10 cellular contexts compared by ENCODE assay signal in genomic region chr5:35854248-35854647, GRCh38. TPM values are rescaled to one million over a fixed set of nuclear protein-coding genes. Genes with fewer than 3 reads are reported as not detected.
DNase-seq lines count a peak whose midpoint lies in the region; ATAC-seq and TF ChIP-seq lines count a peak whose summit lies in the region.
"Had no signal": no experiment of that assay in that cellular context is flagged by ENCODE, and none has a peak within 500 bp of the region (broad histone marks: within the 10 kb centered on the region; RNA-seq: fewer than 3 reads in every experiment).

No MANE protein-coding gene starts in this region.

- no peaks in the 10 kb centered on the region for H3K27me3 Mint-ChIP-seq in T-cell
- H3K27me3 Mint-ChIP-seq in immature natural killer cell (ENCODE audit: low read depth in 3 of 3), result peaks cover 0 to 3% (median 0%) of the 10 kb centered on the region in 3 donors
- H3K27me3 Mint-ChIP-seq in stimulated activated naive B cell treated with anti-CD40 and anti-IgM and Interleukin-4, amounts not matched to agents 10 μg/mL and 1 μg/mL and 100 μg/mL, for 72 hours, result no peaks in the 10 kb centered on the region

- H4K20me1 ChIP-seq in hepatocyte (ENCODE audit: insufficient read depth, poor library complexity, severe bottlenecking), result no peaks in the 10 kb centered on the region
- H4K20me1 ChIP-seq in GM23248 (ENCODE audit: insufficient read depth), result no peaks in the 10 kb centered on the region

- H3K36me3 ChIP-seq in sigmoid colon, result no peaks in the 10 kb centered on the region
- H3K36me3 ChIP-seq in hepatocyte (replicated peaks; ENCODE audit: insufficient read depth, low read depth), result no peaks in the 10 kb centered on the region
- H3K36me3 ChIP-seq in GM23248 (ENCODE audit: low read depth), result no peaks in the 10 kb centered on the region
- H3K36me3 ChIP-seq: ascending aorta had no signal

- WGBS in sigmoid colon, 2 donors, result 53 to 87% methylated on average over 1 of the region's 1 CpG
- 91% methylated on average over 1 of the region's 1 CpG for WGBS in hepatocyte (ENCODE audit: low lambda C conversion rate, missing lambda C conversion rate)
- WGBS in GM23248 (ENCODE audit: low coverage in 1 of 2, low lambda C conversion rate in 2 of 2, missing lambda C conversion rate in 2 of 2), 2 experiments, result 91 to 100% methylated on average over 1 of the region's 1 CpG

- peak in 33 of 34 experiments; percentile 55 to 94 (median 78) for DNase-seq in T-cell
- DNase-seq in activated T-cell treated with anti-CD3 and anti-CD28 coated beads for 24 hours (ENCODE audit: low read depth), result peak; percentile 64
- peak; percentile 57 to 66 (median 65) for DNase-seq in immature natural killer cell
- DNase-seq in stimulated activated naive B cell treated with anti-CD40 and anti-IgM and Interleukin-4, amounts not matched to agents 10 μg/mL and 1 μg/mL and 100 μg/mL, for 72 hours, result no peak
- DNase-seq in sigmoid colon, result no peak
- no peak for DNase-seq in hepatocyte (ENCODE audit: low spot score)
- no peak for DNase-seq in GM23248

- peaks cover 25% of the 10 kb centered on the region for H3K36me3 Mint-ChIP-seq in T-cell
- H3K36me3 Mint-ChIP-seq in immature natural killer cell, result no peaks in the 10 kb centered on the region
- no peaks in the 10 kb centered on the region for H3K36me3 Mint-ChIP-seq in stimulated activated naive B cell treated with anti-CD40 and anti-IgM and Interleukin-4, amounts not matched to agents 10 μg/mL and 1 μg/mL and 100 μg/mL, for 72 hours

- H3K9me2 ChIP-seq in hepatocyte (replicated peaks; ENCODE audit: insufficient read depth) (no peaks in the 10 kb centered on the region), GM23248 (ENCODE audit: insufficient read depth) (no peaks in the 10 kb centered on the region)

- H3K4me3 Mint-ChIP-seq in T-cell (peak overlapping the region; percentile 92 to 94 (median 92)), immature natural killer cell (peak overlapping the region; percentile 12 to 63 (median 46))
- peak overlapping the region; percentile 55 to 60 for H3K4me3 Mint-ChIP-seq in stimulated activated naive B cell treated with anti-CD40 and anti-IgM and Interleukin-4, amounts not matched to agents 10 μg/mL and 1 μg/mL and 100 μg/mL, for 72 hours

- H3F3A ChIP-seq in GM23248 (ENCODE audit: insufficient read depth), result peaks cover 44% of the 10 kb centered on the region

- in situ Hi-C loops in GM23248 (cut with MboI), result no loop called here

- TF ChIP-seq POLR2A in sigmoid colon (IDR thresholded peaks at IDR 0.05), result no peak

- no peak overlapping the region for H3K9ac ChIP-seq in GM23248

- TF ChIP-seq EP300 in sigmoid colon (IDR thresholded peaks at IDR 0.05), result no peak

- TF ChIP-seq CTCF in sigmoid colon (IDR thresholded peaks at IDR 0.05) (no peak), hepatocyte (IDR thresholded peaks at IDR 0.05; ENCODE audit: poor library complexity) (no peak)

- H3K9me3 ChIP-seq in sigmoid colon (no peaks in the 10 kb centered on the region), hepatocyte (ENCODE audit: low read depth) (no peaks in the 10 kb centered on the region), GM23248 (ENCODE audit: low read depth) (no peaks in the 10 kb centered on the region)
- H3K9me3 ChIP-seq: ascending aorta had no signal

- CTCF ChIA-PET in T-cell (lab: Charles Lee), result interaction anchor here (0.6 to 6.9 kb wide), 20 partner anchors 10 to 925 kb away, joined by 3 to 58 read pairs (median 4); partner anchors contain the start of gene DNAJC21 (in 1 of the 2)

- POLR2A ChIA-PET in T-cell (lab: Charles Lee), result interaction anchor here (0.5 to 14.5 kb wide), 39 partner anchors 9 to 204 kb away, joined by 3 to 178 read pairs (median 5); no protein-coding TSS in a partner anchor

- H3K27ac ChIP-seq in sigmoid colon (no peak overlapping the region), hepatocyte (no peak overlapping the region), GM23248 (no peak overlapping the region)
- H3K27ac ChIP-seq: ascending aorta had no signal

- intact Hi-C loops in sigmoid colon (cut with DNase I), result no loop called here

- H3K4me1 Mint-ChIP-seq in T-cell (peaks cover 67 to 79% (median 73%) of the 10 kb centered on the region in 3 donors), immature natural killer cell (peaks cover 29 to 50% of the 10 kb centered on the region in 2 donors)
- H3K4me1 Mint-ChIP-seq in stimulated activated naive B cell treated with anti-CD40 and anti-IgM and Interleukin-4, amounts not matched to agents 10 μg/mL and 1 μg/mL and 100 μg/mL, for 72 hours, result peaks cover 22 to 75% of the 10 kb centered on the region in 2 donors

- H3K9me3 Mint-ChIP-seq in T-cell (no peaks in the 10 kb centered on the region), immature natural killer cell (peaks cover 0 to under 1% (median 0%) of the 10 kb centered on the region in 6 donors)
- H3K9me3 Mint-ChIP-seq in stimulated activated naive B cell treated with anti-CD40 and anti-IgM and Interleukin-4, amounts not matched to agents 10 μg/mL and 1 μg/mL and 100 μg/mL, for 72 hours, result peaks cover 0 to 3% of the 10 kb centered on the region in 2 donors

- peak; percentile 71 to 80 (median 74) for ATAC-seq in T-cell (replicated peaks in 1 of 4)
- peak; percentile 17 to 35 for ATAC-seq in stimulated activated naive B cell treated with anti-CD40 and anti-IgM and Interleukin-4, amounts not matched to agents 10 μg/mL and 1 μg/mL and 100 μg/mL, for 72 hours (replicated peaks)
- ATAC-seq: Panc1 had no signal

- H2AFZ ChIP-seq in hepatocyte (no peak overlapping the region), GM23248 (no peak overlapping the region)

- H3K4me2 ChIP-seq in hepatocyte, result no peak overlapping the region
- no peak overlapping the region for H3K4me2 ChIP-seq in GM23248 (ENCODE audit: unreplicated experiment)

- H3K27ac Mint-ChIP-seq in T-cell (peak overlapping the region; percentile 99 to 100), immature natural killer cell (peak overlapping the region; percentile 70 to 94 (median 86))
- H3K27ac Mint-ChIP-seq in stimulated activated naive B cell treated with anti-CD40 and anti-IgM and Interleukin-4, amounts not matched to agents 10 μg/mL and 1 μg/mL and 100 μg/mL, for 72 hours, result peak overlapping the region; percentile 83

- H3K4me1 ChIP-seq in sigmoid colon (peaks cover 0 to 5% (median 0%) of the 10 kb centered on the region in 4 donors), hepatocyte (ENCODE audit: insufficient read depth) (no peaks in the 10 kb centered on the region), GM23248 (ENCODE audit: insufficient read depth) (peaks cover 53% of the 10 kb centered on the region)
- H3K4me1 ChIP-seq: ascending aorta had no signal

- H3K27me3 ChIP-seq in sigmoid colon, result no peaks in the 10 kb centered on the region
- H3K27me3 ChIP-seq in hepatocyte, result no peaks in the 10 kb centered on the region
- no peaks in the 10 kb centered on the region for H3K27me3 ChIP-seq in GM23248 (replicated peaks; ENCODE audit: insufficient read depth)
- H3K27me3 ChIP-seq: ascending aorta had no signal

- H3K79me2 ChIP-seq in hepatocyte (no peaks in the 10 kb centered on the region), GM23248 (ENCODE audit: insufficient read depth) (no peaks in the 10 kb centered on the region)

- H3K4me3 ChIP-seq in sigmoid colon (no peak overlapping the region), hepatocyte (no peak overlapping the region), GM23248 (no peak overlapping the region)
- H3K4me3 ChIP-seq: ascending aorta had no signal

RNA-seq across cellular contexts. Expression of gene IL7R, which starts 2.4 kb away (rescaled TPM):
- total RNA-seq in T-cell (1,000 to 10,000 TPM in 1 of 5 donors, 100 to 1,000 TPM in 4; 691 to 1,106 (median 924) TPM), sigmoid colon (1 to 10 TPM; 2.1 to 4.7 (median 3.9) TPM), hepatocyte (0.40 and 1.1 TPM in 2 replicates)
- polyA plus RNA-seq in immature natural killer cell (10 to 100 TPM; 36.8 to 70.9 (median 65.6) TPM), sigmoid colon (10 to 100 TPM in 1 of 3 donors, 1 to 10 TPM in 2; 1.4 to 65.8 (median 1.8) TPM), hepatocyte (0.13 and 0.47 TPM in 2 replicates), GM23248 (2016; fragmentation: Nextera tagmentation; extraction: Ambion mirVana) (10.9 and 13.9 TPM in 2 replicates)
- 12.6 and 16.9 TPM in 2 replicates for total RNA-seq in GM23248 (2014; rRNA removed; shearing (Covaris generic))
- total RNA-seq: G401 had no signal

Comparison
In these comparisons a context has a peak if more than half of its experiments do, and no peak if none do; other contexts are left out.
1. DNase-seq: peak in T-cell (33 of 34), activated T-cell treated with anti-CD3 and anti-CD28 coated beads for 24 hours (single experiment) and immature natural killer cell (3 of 3); none in stimulated activated naive B cell treated with anti-CD40 and anti-IgM and Interleukin-4, amounts not matched to agents 10 μg/mL and 1 μg/mL and 100 μg/mL, for 72 hours (single experiment), sigmoid colon (single experiment), hepatocyte (single experiment) and GM23248 (single experiment).
2. RNA of gene IL7R, which starts 2.4 kb away (total RNA-seq): 691 to 1,106 TPM in T-cell; 12.6 to 16.9 TPM in GM23248, 2.1 to 4.7 TPM in sigmoid colon and 0.40 to 1.1 TPM in hepatocyte; every median in the first group is over 10 times any median in the second.
3. Peak in every context shown above with its lines, with median percentiles within 50 percentile points of each other: H3K27ac Mint-ChIP-seq and H3K4me3 Mint-ChIP-seq.